In the genomic region with DNA sequence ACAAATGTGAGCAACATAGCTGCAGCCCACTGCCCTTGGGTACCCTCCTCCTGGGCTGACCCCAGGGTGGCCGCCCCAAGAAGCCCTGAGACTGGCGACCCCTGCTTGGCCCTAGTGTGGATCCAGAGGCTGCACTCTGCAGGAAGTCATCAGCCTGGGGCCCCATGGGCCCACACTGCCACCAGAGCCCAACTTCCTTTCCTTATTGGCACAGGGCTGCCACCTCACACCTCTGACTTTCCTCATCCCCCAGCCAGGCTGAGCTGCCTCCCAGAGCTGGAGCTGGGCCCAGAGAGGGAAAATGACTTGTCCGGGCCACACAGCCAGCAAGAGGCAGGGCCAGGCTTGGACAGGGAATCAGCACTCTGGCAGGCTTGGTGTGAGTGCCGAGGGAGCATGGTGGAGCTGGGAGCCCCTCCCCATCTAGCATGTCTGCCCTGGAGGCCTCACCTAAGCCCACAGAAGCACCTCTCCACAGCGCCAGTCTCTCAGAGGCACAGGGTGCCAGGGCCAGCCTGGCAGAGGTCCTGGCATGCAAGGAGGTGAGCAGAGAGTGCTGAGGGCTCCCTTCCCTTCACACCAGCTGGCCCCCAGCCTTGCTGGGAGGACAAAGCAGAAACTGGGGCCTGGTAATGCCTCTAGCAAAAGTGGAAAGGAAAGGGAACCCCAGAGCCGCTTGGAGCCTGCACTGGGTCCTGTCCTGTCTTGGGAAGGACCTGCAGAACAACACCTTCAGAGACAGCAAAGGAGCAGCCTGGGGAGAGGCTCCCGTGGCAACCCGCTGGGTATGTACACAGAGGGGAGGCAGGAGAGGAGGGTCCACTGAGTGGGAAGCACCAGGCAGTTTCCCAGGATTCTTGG, we compare ENCODE assay signal across 13 cellular contexts. TPM values are rescaled to one million over a fixed set of nuclear protein-coding genes. Genes with fewer than 3 reads are reported as not detected.
DNase-seq lines count a peak whose midpoint lies in the region; ATAC-seq, FAIRE-seq and TF ChIP-seq lines count a peak whose summit lies in the region.
"Had no signal": no experiment of that assay in that cellular context is flagged by ENCODE, and none has a peak within 500 bp of the region (broad histone marks: within the 10 kb centered on the region; RNA-seq: fewer than 3 reads in every experiment).

No MANE protein-coding gene starts in this region.

- H3K9me2 ChIP-seq in Loucy (replicated peaks; ENCODE audit: low read depth, low read length): no peaks in the 10 kb centered on the region

- H3K27ac ChIP-seq in HepG2 (ENCODE audit: extremely low read length, insufficient read depth, low read length): no peak overlapping the region
- no peak overlapping the region for H3K27ac ChIP-seq in brain microvascular endothelial cell
- H3K27ac ChIP-seq: neural progenitor cell had no signal

- ATAC-seq in HepG2 (no peak), HG03520 (IDR thresholded peaks at IDR 0.05; ENCODE audit: unreplicated experiment) (no peak), HG03378 (IDR thresholded peaks at IDR 0.05; ENCODE audit: unreplicated experiment) (no peak)
- ATAC-seq: stimulated activated effector memory CD8-positive, alpha-beta T cell treated with anti-CD3 and anti-CD28 coated beads, Interleukin-12 subunit alpha, Interleukin-12 subunit beta, amount 100 ng/mL, for 72 hours had no signal

- no peak for TF ChIP-seq RAD21 in HepG2 (CRISPR knock-in tag; IDR thresholded peaks at IDR 0.05)

- H3K4me1 Mint-ChIP-seq in chondrocyte (ENCODE audit: low read depth): peaks cover 13% of the 10 kb centered on the region

- H4K20me1 ChIP-seq in Loucy (ENCODE audit: insufficient read depth, low read length, poor library complexity, severe bottlenecking) (no peaks in the 10 kb centered on the region), HepG2 (ENCODE audit: insufficient read depth, low read length) (peaks cover 16% of the 10 kb centered on the region)

- no peaks in the 10 kb centered on the region for H3K9me3 ChIP-seq in Loucy (ENCODE audit: insufficient read depth, low read depth, low read length)
- H3K9me3 ChIP-seq in HepG2 (ENCODE audit: low read length): no peaks in the 10 kb centered on the region

- BruUV-seq in HepG2 (replicated peaks; lab: Mats Ljungman, UMichigan): no TSS peak

- no peak for FAIRE-seq in HepG2 (lab: Jason Lieb, UNC)
- FAIRE-seq: GM18507 had no signal

- H3K9ac ChIP-seq in Loucy (ENCODE audit: low read depth, low read length, poor library complexity, severe bottlenecking) (peak overlapping the region; percentile 45), HepG2 (ENCODE audit: insufficient read depth, low read depth, low read length) (no peak overlapping the region)
- H3K9ac ChIP-seq: neural progenitor cell had no signal

- WGBS in HepG2 (ENCODE audit: low lambda C conversion rate): 91% methylated on average over 5 of the region's 8 CpGs

- DNase-seq in Daoy (ENCODE audit: low read depth) (peak; percentile 51), chondrocyte (ENCODE audit: low spot score) (peak; percentile 75), HepG2 (ENCODE audit: low spot score) (no peak), brain microvascular endothelial cell (no peak), middle frontal gyrus (ENCODE audit: extremely low spot score, low spot score) (no peak)
- DNase-seq: DMS 273 treated with DMSO at 0.1 percent for 48 hours, NCI-H1930 had no signal

- H3K9me3 Mint-ChIP-seq in chondrocyte (ENCODE audit: low read depth): no peaks in the 10 kb centered on the region
- H3K9me3 Mint-ChIP-seq: neural progenitor cell; stimulated activated effector memory CD8-positive, alpha-beta T cell treated with anti-CD3 and anti-CD28 coated beads, Interleukin-12 subunit alpha, Interleukin-12 subunit beta, amount 100 ng/mL, for 72 hours had no signal

- H3K4me2 ChIP-seq in Loucy (ENCODE audit: low read depth, low read length, poor library complexity, severe bottlenecking) (peak overlapping the region; percentile 55), HepG2 (ENCODE audit: low read depth, low read length) (no peak overlapping the region)
- H3K4me2 ChIP-seq: neural progenitor cell had no signal

- H3K79me2 ChIP-seq in Loucy (ENCODE audit: insufficient read depth, low read length) (no peaks in the 10 kb centered on the region), HepG2 (ENCODE audit: insufficient read depth, low read length) (peaks cover 10% of the 10 kb centered on the region)

- no peak for TF ChIP-seq POLR2A in HepG2 (IDR thresholded peaks at IDR 0.05; ENCODE audit: insufficient read depth in 1 of 2, low read depth in 2 of 2, low read length in 2 of 2)

- H3K4me3 ChIP-seq in Loucy (ENCODE audit: low read length, poor library complexity, severe bottlenecking): no peak overlapping the region
- H3K4me3 ChIP-seq in HepG2 (replicated peaks in 1 of 3; ENCODE audit: insufficient read depth in 1 of 3, low read depth in 2 of 3, low read length in 3 of 3): no peak overlapping the region
- H3K4me3 ChIP-seq in brain microvascular endothelial cell (ENCODE audit: low read depth, low read length): no peak overlapping the region
- H3K4me3 ChIP-seq: neural progenitor cell had no signal

- TF ChIP-seq EP300 in HepG2 (IDR thresholded peaks at IDR 0.05; ENCODE audit: low read depth in 2 of 2, low read length in 2 of 2): no peak
- no peak for TF ChIP-seq EP300 in HepG2 (CRISPR knock-in tag; IDR thresholded peaks at IDR 0.05; ENCODE audit: borderline replicate concordance)

- H3K27me3 ChIP-seq in Loucy (ENCODE audit: insufficient read depth, low read length, poor library complexity, severe bottlenecking) (no peaks in the 10 kb centered on the region), HepG2 (ENCODE audit: control insufficient read depth in 1 of 2, insufficient read depth in 2 of 2, low read length in 2 of 2) (no peaks in the 10 kb centered on the region), brain microvascular endothelial cell (replicated peaks) (peaks cover 53% of the 10 kb centered on the region)

- in situ Hi-C loops in HepG2 (cut with HindIII; ENCODE audit: extremely low pct_ligation_motif_present, low pct_unique_long_range_greater_than_20kb): no loop called here
- in situ Hi-C loops in brain microvascular endothelial cell (cut with HindIII; ENCODE audit: low pct_ligation_motif_present, low sequenced_read_pairs): no loop called here

- H3K36me3 ChIP-seq in Loucy (ENCODE audit: insufficient read depth, low read length) (no peaks in the 10 kb centered on the region), HepG2 (replicated peaks in 1 of 2; ENCODE audit: control insufficient read depth in 1 of 2, insufficient read depth in 2 of 2, low read length in 2 of 2) (peaks cover 2 to 13% of the 10 kb centered on the region in 2 experiments; a peak in 3 of 5 replicates), brain microvascular endothelial cell (replicated peaks) (no peaks in the 10 kb centered on the region)
- H3K36me3 ChIP-seq: neural progenitor cell had no signal

- intact Hi-C loops in HepG2 (cut with micrococcal nuclease; ENCODE audit: unreplicated experiment): no loop called here

- H3K4me1 ChIP-seq in Loucy (ENCODE audit: insufficient read depth, low read length, poor library complexity, severe bottlenecking) (peaks cover 11% of the 10 kb centered on the region), HepG2 (ENCODE audit: insufficient read depth, low read length) (peaks cover 65% of the 10 kb centered on the region)

- H3K4me3 Mint-ChIP-seq in chondrocyte (ENCODE audit: unreplicated experiment): no peak overlapping the region
- H3K4me3 Mint-ChIP-seq: neural progenitor cell; stimulated activated effector memory CD8-positive, alpha-beta T cell treated with anti-CD3 and anti-CD28 coated beads, Interleukin-12 subunit alpha, Interleukin-12 subunit beta, amount 100 ng/mL, for 72 hours had no signal

- CTCF ChIA-PET in HepG2 (lab: Yijun Ruan, JAX; ENCODE audit: low intra/inter-chr PET ratio, low total read pairs): no interaction called here

- H3F3A ChIP-seq in Loucy (ENCODE audit: low read depth): no peaks in the 10 kb centered on the region

- H3K27ac Mint-ChIP-seq in chondrocyte (ENCODE audit: unreplicated experiment): no peak overlapping the region
- H3K27ac Mint-ChIP-seq: neural progenitor cell; stimulated activated effector memory CD8-positive, alpha-beta T cell treated with anti-CD3 and anti-CD28 coated beads, Interleukin-12 subunit alpha, Interleukin-12 subunit beta, amount 100 ng/mL, for 72 hours had no signal

- TF ChIP-seq CTCF in Loucy (conservative IDR thresholded peaks at IDR 0.05; ENCODE audit: low read length) (no peak), chondrocyte (IDR thresholded peaks at IDR 0.05) (no peak), HepG2 (CRISPR knock-in tag; IDR thresholded peaks at IDR 0.05) (no peak), brain microvascular endothelial cell (IDR thresholded peaks at IDR 0.05; ENCODE audit: low read depth, low read length, missing control alignments) (no peak)

- H2AFZ ChIP-seq in Loucy (ENCODE audit: low read length): peak overlapping the region; percentile 55; the same call in 1 of the 2 replicates
- H2AFZ ChIP-seq in HepG2 (ENCODE audit: low read length): no peak overlapping the region
- H2AFZ ChIP-seq: neural progenitor cell had no signal

- peaks cover 12% of the 10 kb centered on the region for H3K27me3 Mint-ChIP-seq in chondrocyte (ENCODE audit: low read depth)

- no peaks in the 10 kb centered on the region for H3K36me3 Mint-ChIP-seq in chondrocyte (ENCODE audit: low read depth)
- H3K36me3 Mint-ChIP-seq: neural progenitor cell had no signal

- POLR2A ChIA-PET in HepG2 (lab: Yijun Ruan, JAX): no interaction called here

RNA-seq across cellular contexts. Expression of a gene that starts 3.2 kb away (rescaled TPM):
- total RNA-seq in Daoy (2014; rRNA removed; shearing (Covaris generic)): 0.39 and 0.80 TPM in 2 replicates
- total RNA-seq in chondrocyte (1.1 to 2.2 TPM (median 1.8 TPM) in 3 replicates), HepG2 (2016; rRNA removed; fragmentation: Illumina TruSeq; extraction: Trizol) (9.7 and 11.9 TPM in 2 replicates)
- 3.8 and 5.0 TPM in 2 replicates for total RNA-seq in HepG2 (2016; cell fraction: cytosol; rRNA removed; fragmentation: Illumina TruSeq; extraction: Trizol; ENCODE audit: low read depth)
- total RNA-seq in HepG2 (2016; cell fraction: insoluble cytoplasmic fraction; rRNA removed; fragmentation: Illumina TruSeq; extraction: Trizol): 7.8 and 12.1 TPM in 2 replicates
- total RNA-seq in HepG2 (2016; cell fraction: membrane; rRNA removed; fragmentation: Illumina TruSeq; extraction: Trizol): 9.5 and 11.5 TPM in 2 replicates
- total RNA-seq in HepG2 (2016; cell fraction: nucleus; rRNA removed; fragmentation: Illumina TruSeq; extraction: Trizol): 13.6 and 14.7 TPM in 2 replicates
- 37.5 and 46.1 TPM in 2 replicates for polyA plus RNA-seq in HepG2 (2011; rRNA removed)
- polyA plus RNA-seq in HepG2 (2011; cell fraction: cytosol; rRNA removed): 21.6 and 24.9 TPM in 2 replicates
- 114 and 133 TPM in 2 replicates for polyA plus RNA-seq in HepG2 (2011; cell fraction: nucleus; rRNA removed)
- polyA plus RNA-seq in HepG2 (2012): 22.0 and 27.8 TPM in 2 replicates
- polyA plus RNA-seq in HepG2 (2016; cell fraction: cytosol; fragmentation: Illumina TruSeq; extraction: Trizol; ENCODE audit: low read depth): 5.3 and 7.0 TPM in 2 replicates
- 17.1 and 23.0 TPM in 2 replicates for polyA plus RNA-seq in HepG2 (2016; cell fraction: insoluble cytoplasmic fraction; fragmentation: Illumina TruSeq; extraction: Trizol; ENCODE audit: low read depth)
- polyA plus RNA-seq in HepG2 (2016; cell fraction: membrane; fragmentation: Illumina TruSeq; extraction: Trizol; ENCODE audit: low read depth): 14.4 and 18.4 TPM in 2 replicates
- polyA plus RNA-seq in HepG2 (2016; cell fraction: nucleus; fragmentation: Illumina TruSeq; extraction: Trizol; ENCODE audit: insufficient read depth, low read depth): 58.0 and 62.8 TPM in 2 replicates
- polyA minus RNA-seq in HepG2 (2011; rRNA and poly(A)+ RNA removed; ENCODE audit: low replicate concordance): 18.4 and 45.8 TPM in 2 replicates
- polyA minus RNA-seq in HepG2 (2011; cell fraction: cytosol; rRNA and poly(A)+ RNA removed): 12.8 and 14.1 TPM in 2 replicates
- 20.8 and 23.4 TPM in 2 replicates for polyA minus RNA-seq in HepG2 (2011; cell fraction: nucleus; rRNA and poly(A)+ RNA removed)

Comparison
In these comparisons a context has a peak if more than half of its experiments do, and no peak if none do; other contexts are left out.
1. DNase-seq: peak in Daoy (single experiment) and chondrocyte (single experiment); none in HepG2 (single experiment), brain microvascular endothelial cell (single experiment) and middle frontal gyrus (single experiment).